ENCODE assay signal across 16 cellular contexts in the genomic region with DNA sequence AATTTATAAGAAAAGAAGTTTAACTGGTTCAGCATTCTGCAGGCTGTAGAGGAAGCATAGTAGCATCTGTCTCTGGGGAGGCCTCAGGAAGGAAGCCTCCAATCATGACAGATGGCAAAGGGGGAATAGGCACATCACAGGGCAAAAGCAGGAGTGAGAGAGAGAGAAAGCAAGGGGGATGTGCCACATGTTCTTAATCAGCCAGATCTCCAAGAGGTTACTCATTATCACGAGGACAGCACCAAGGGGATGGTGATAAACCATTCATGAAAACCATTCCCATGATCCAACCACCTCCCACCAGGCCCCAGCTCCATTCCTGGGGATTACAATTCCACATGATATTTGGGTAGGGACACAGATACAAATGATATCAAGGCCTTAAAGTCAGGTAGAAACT.
DNase-seq lines count a peak whose midpoint lies in the region; ATAC-seq, FAIRE-seq and TF ChIP-seq lines count a peak whose summit lies in the region.
"Had no signal": no experiment of that assay in that cellular context is flagged by ENCODE, and none has a peak within 500 bp of the region (broad histone marks: within the 10 kb centered on the region; RNA-seq: fewer than 3 reads in every experiment).

No MANE protein-coding gene starts in this region.

- TF ChIP-seq EP300 in K562 (IDR thresholded peaks at IDR 0.05; ENCODE audit: low read length): no peak

- in situ Hi-C loops in K562 (cut with MboI): no loop called here

- peak overlapping the region; percentile 67 for H3K4me2 ChIP-seq in BLaER1
- H3K4me2 ChIP-seq in K562 (ENCODE audit: insufficient read depth, low read length): no peak overlapping the region
- H3K4me2 ChIP-seq: A549 had no signal

- DNase-seq in Kasumi-1 (lab: John Stamatoyannopoulos, UW): peak; percentile 23 to 43
- no peak for DNase-seq in K562 (ENCODE audit: extremely low read depth in 1 of 4, low spot score in 3 of 4)
- peak; percentile 4 for DNase-seq in myocyte (ENCODE audit: low read depth)
- DNase-seq in pancreas: no peak
- DNase-seq in left cardiac atrium: no peak
- DNase-seq: CD4-positive, alpha-beta memory T cell; MV-4-11; NCI-H1436; NCI-H345; NCI-H748 treated with DMSO at 0.1 percent for 48 hours had no signal

- no peak overlapping the region for H3K9ac ChIP-seq in BLaER1
- no peak overlapping the region for H3K9ac ChIP-seq in K562 (ENCODE audit: insufficient read depth in 1 of 2, low read depth in 2 of 2, low read length in 2 of 2)

- TF ChIP-seq CTCF in K562 (IDR thresholded peaks at IDR 0.05 in 2 of 3, conservative IDR thresholded peaks at IDR 0.05 in 1 of 3; ENCODE audit: insufficient read depth in 2 of 3, low read depth in 1 of 3, low read length in 3 of 3): no peak
- no peak for TF ChIP-seq CTCF in pancreas (IDR thresholded peaks at IDR 0.05)

- no peaks in the 10 kb centered on the region for H3K79me2 ChIP-seq in K562 (ENCODE audit: control insufficient read depth, insufficient read depth, low read length)

- peaks cover 2% of the 10 kb centered on the region; the same call in 1 of the 2 replicates for H3K9me3 ChIP-seq in BLaER1
- H3K9me3 ChIP-seq in K562 (replicated peaks; ENCODE audit: control insufficient read depth, insufficient read depth, low read depth, low read length): no peaks in the 10 kb centered on the region
- no peaks in the 10 kb centered on the region for H3K9me3 ChIP-seq in pancreas
- H3K9me3 ChIP-seq: A549, HAP-1 had no signal

- H4K20me1 ChIP-seq in BLaER1 (no peaks in the 10 kb centered on the region), K562 (replicated peaks; ENCODE audit: control insufficient read depth, insufficient read depth, low read length) (no peaks in the 10 kb centered on the region)

- H3K4me3 ChIP-seq in BLaER1 (no peak overlapping the region), K562 (no peak overlapping the region), pancreas (no peak overlapping the region)
- H3K4me3 ChIP-seq: A549, HAP-1 had no signal

- TF ChIP-seq RAD21 in K562 (CRISPR knock-in tag; conservative IDR thresholded peaks at IDR 0.05 in 1 of 2, IDR thresholded peaks at IDR 0.05 in 1 of 2): no peak

- H3K27ac ChIP-seq in BLaER1: peak overlapping the region; percentile 25; the same call in 1 of the 2 replicates
- H3K27ac ChIP-seq in K562 (ENCODE audit: extremely low read depth, low read depth, low read length): no peak overlapping the region
- no peak overlapping the region for H3K27ac ChIP-seq in pancreas
- H3K27ac ChIP-seq: A549 had no signal

- FAIRE-seq in K562 (lab: Jason Lieb, UNC) (no peak), pancreas (lab: Jason Lieb, UNC) (no peak)
- FAIRE-seq: A549 had no signal

- intact Hi-C loops in K562 (cut with micrococcal nuclease): no loop called here
- intact Hi-C loops in pancreas (cut with DNase I): no loop called here
- intact Hi-C loops in left cardiac atrium (cut with DNase I): no loop called here

- POLR2A ChIA-PET in K562 (lab: Yijun Ruan, JAX): interaction anchor here (0.6 kb wide), 1 partner anchor 135 kb away, joined by 3 read pairs; no protein-coding TSS in a partner anchor

- no TSS peak for BruUV-seq in K562 (replicated peaks; lab: Mats Ljungman, UMichigan)

- ATAC-seq in K562 (no peak), pancreas (no peak), GM21576 (IDR thresholded peaks at IDR 0.05; ENCODE audit: unreplicated experiment) (no peak), left cardiac atrium (no peak), GM21786 (IDR thresholded peaks at IDR 0.05; ENCODE audit: unreplicated experiment) (no peak)
- ATAC-seq: A549, Right ventricle myocardium inferior had no signal

- H3K27me3 ChIP-seq in BLaER1 (no peaks in the 10 kb centered on the region), K562 (ENCODE audit: control insufficient read depth in 2 of 2, insufficient read depth in 2 of 2, low read length in 2 of 2) (peaks cover 3 to 17% of the 10 kb centered on the region in 2 experiments; a peak in 2 of 5 replicates), pancreas (no peaks in the 10 kb centered on the region)

- WGBS in K562 (ENCODE audit: insufficient coverage, low coverage, missing lambda C conversion rate): 0% methylated on average over 1 of the region's 1 CpG
- WGBS in pancreas, 2 donors: 33 to 50% methylated on average over 1 of the region's 1 CpG

- H3K9me1 ChIP-seq in K562 (ENCODE audit: control insufficient read depth, insufficient read depth, low read length): no peaks in the 10 kb centered on the region

- CTCF ChIA-PET in K562 (lab: Yijun Ruan, JAX; ENCODE audit: low intra/inter-chr PET ratio): no interaction called here

- H3K36me3 ChIP-seq in BLaER1 (no peaks in the 10 kb centered on the region), K562 (ENCODE audit: control insufficient read depth, insufficient read depth, low read length) (no peaks in the 10 kb centered on the region), pancreas (no peaks in the 10 kb centered on the region)
- H3K36me3 ChIP-seq: HAP-1 had no signal

- no peak overlapping the region for H2AFZ ChIP-seq in K562 (ENCODE audit: low read depth, low read length)

- H3K4me1 ChIP-seq in BLaER1 (peaks cover 19% of the 10 kb centered on the region), K562 (replicated peaks in 1 of 2; ENCODE audit: control insufficient read depth in 2 of 2, insufficient read depth in 2 of 2, low read length in 2 of 2) (no peaks in the 10 kb centered on the region), pancreas (no peaks in the 10 kb centered on the region)
- H3K4me1 ChIP-seq: A549, HAP-1 had no signal

- TF ChIP-seq POLR2A in K562 (conservative IDR thresholded peaks at IDR 0.05): no peak

TF ChIP-seq in K562, 482 proteins besides CTCF, POLR2A, EP300 and RAD21:
- TF ChIP-seq FOSL1 (tag; conservative IDR thresholded peaks at IDR 0.05) (peak; percentile 22; the same call in 1 of the 2 replicates), ZNF644 (tag; IDR thresholded peaks at IDR 0.05; ENCODE audit: low read depth) (no peak)

Comparison
In these comparisons a context has a peak if more than half of its experiments do, and no peak if none do; other contexts are left out.
1. DNase-seq: peak in Kasumi-1 (2 of 2) and myocyte (single experiment); none in K562 (0 of 4), pancreas (0 of 6) and left cardiac atrium (single experiment).